In the genomic region with DNA sequence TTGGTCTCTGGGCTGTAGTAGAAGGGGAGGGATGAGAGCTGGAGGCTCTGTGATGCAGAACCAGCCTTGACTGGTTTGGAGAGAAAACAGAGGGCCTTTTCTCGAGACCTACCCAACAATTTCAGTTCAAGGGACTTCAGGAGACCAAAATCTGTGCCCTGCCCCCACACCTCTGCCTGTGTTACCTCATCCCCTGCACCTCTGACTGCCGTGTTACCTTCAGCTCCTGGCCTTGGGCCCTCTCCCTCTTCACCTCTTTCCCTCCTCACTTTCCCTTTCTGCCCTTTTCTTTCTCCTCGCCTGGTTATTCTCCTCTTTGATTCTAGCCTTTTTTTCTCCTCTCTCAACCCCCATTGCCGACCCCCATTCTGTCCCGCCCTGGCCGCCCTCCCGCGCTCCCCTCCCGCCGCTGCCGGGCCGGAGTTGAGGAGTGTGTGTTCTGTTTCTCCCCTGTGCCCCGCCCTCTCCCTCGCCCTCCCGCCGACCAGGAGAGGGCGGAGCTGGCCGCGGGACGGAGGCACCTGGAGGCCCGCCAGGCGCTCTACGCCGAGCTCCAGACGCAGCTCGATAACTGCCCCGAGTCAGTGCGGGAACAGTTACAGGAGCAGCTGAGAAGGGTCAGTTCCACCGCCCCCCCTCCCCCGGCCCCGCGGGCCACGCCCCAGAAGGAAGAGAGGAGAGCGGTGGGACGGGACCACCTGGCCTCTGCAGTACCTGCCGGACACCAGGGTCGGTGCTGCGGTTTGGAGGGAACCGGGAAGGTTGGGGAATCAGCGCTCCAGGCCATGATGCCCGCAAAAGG, we compare ENCODE assay signal across 8 cellular contexts. TPM values are rescaled to one million over a fixed set of nuclear protein-coding genes. Genes with fewer than 3 reads are reported as not detected.
DNase-seq lines count a peak whose midpoint lies in the region; ATAC-seq, FAIRE-seq and TF ChIP-seq lines count a peak whose summit lies in the region.

No MANE protein-coding gene starts in this region.

- no peaks in the 10 kb centered on the region for H3K9me2 ChIP-seq in MM.1S (replicated peaks; ENCODE audit: insufficient read depth, low read length)

- H3K9me3 ChIP-seq in MM.1S (replicated peaks; ENCODE audit: insufficient read depth, low read length) (no peaks in the 10 kb centered on the region), astrocyte (ENCODE audit: insufficient read depth, low read depth, low read length) (no peaks in the 10 kb centered on the region), gastrocnemius medialis (no peaks in the 10 kb centered on the region)

- in situ Hi-C loops in gastrocnemius medialis (cut with MboI; ENCODE audit: low sequenced_read_pairs in 4 of 4), result no loop called here

- no peak overlapping the region; the same call in 1 of the 2 replicates for H3K4me3 ChIP-seq in AG10803 (ENCODE audit: low read length)
- H3K4me3 ChIP-seq in MM.1S (ENCODE audit: low read length), result no peak overlapping the region
- H3K4me3 ChIP-seq in astrocyte (ENCODE audit: insufficient read depth, low read depth, low read length), result no peak overlapping the region
- H3K4me3 ChIP-seq in gastrocnemius medialis, result peak overlapping the region; percentile 21 to 41 (median 34)

- peaks cover 38% of the 10 kb centered on the region for H3K36me3 Mint-ChIP-seq in astrocyte (ENCODE audit: low read depth, unreplicated experiment)

- H3K9ac ChIP-seq in MM.1S (ENCODE audit: low read length) (no peak overlapping the region), astrocyte (ENCODE audit: low read length) (peak overlapping the region; percentile 56)

- H3K27me3 ChIP-seq in MM.1S (replicated peaks; ENCODE audit: insufficient read depth, low read length), result peaks cover 20% of the 10 kb centered on the region; the same call in 1 of the 2 replicates
- H3K27me3 ChIP-seq in astrocyte (ENCODE audit: insufficient read depth, low read length), result no peaks in the 10 kb centered on the region
- no peaks in the 10 kb centered on the region for H3K27me3 ChIP-seq in gastrocnemius medialis

- H3K27ac ChIP-seq in MM.1S (ENCODE audit: low read length), result no peak overlapping the region
- peak overlapping the region; percentile 36 for H3K27ac ChIP-seq in astrocyte (ENCODE audit: low read depth, low read length)
- peak overlapping the region; percentile 72 to 82 (median 77) for H3K27ac ChIP-seq in gastrocnemius medialis

- peak; percentile 88 to 89 for ATAC-seq in gastrocnemius medialis

- H4K20me1 ChIP-seq in MM.1S (ENCODE audit: insufficient read depth, low read length) (no peaks in the 10 kb centered on the region), astrocyte (ENCODE audit: insufficient read depth, low read length) (peaks cover 96% of the 10 kb centered on the region)

- no peaks in the 10 kb centered on the region for H3K27me3 Mint-ChIP-seq in astrocyte (ENCODE audit: low read depth, unreplicated experiment)

- intact Hi-C loops in gastrocnemius medialis (cut with DNase I; ENCODE audit: low total_unique reads), result loop anchor here (2.0 kb wide), 2 partner anchors 24 to 26 kb away; no protein-coding TSS in a partner anchor

- H3K79me2 ChIP-seq in MM.1S (ENCODE audit: low read length), result no peaks in the 10 kb centered on the region
- H3K79me2 ChIP-seq in astrocyte (ENCODE audit: insufficient read depth, low read length), result peaks cover 80% of the 10 kb centered on the region

- H3K27ac Mint-ChIP-seq in astrocyte (ENCODE audit: unreplicated experiment), result peak overlapping the region; percentile 89

- H3F3A ChIP-seq in MM.1S (ENCODE audit: insufficient read depth, low read length), result no peaks in the 10 kb centered on the region

- TF ChIP-seq CTCF in AG10803 (conservative IDR thresholded peaks at IDR 0.05; ENCODE audit: low read length) (no peak), MM.1S (IDR thresholded peaks at IDR 0.05; ENCODE audit: low read length) (no peak), astrocyte (IDR thresholded peaks at IDR 0.05; ENCODE audit: insufficient read depth, low read depth, low read length) (no peak), gastrocnemius medialis (IDR thresholded peaks at IDR 0.05 in 4 of 5, conservative IDR thresholded peaks at IDR 0.05 in 1 of 5) (peak in 4 of 5 experiments; percentile 44 to 65 (median 54))

- peak overlapping the region; percentile 66; the same call in 1 of the 2 replicates for H3K4me2 ChIP-seq in MM.1S (ENCODE audit: low read depth, low read length)
- peak overlapping the region; percentile 52 for H3K4me2 ChIP-seq in astrocyte (ENCODE audit: low read length)

- H2AFZ ChIP-seq in MM.1S (ENCODE audit: low read length) (peak overlapping the region; percentile 25; the same call in 1 of the 2 replicates), astrocyte (ENCODE audit: low read depth, low read length) (no peak overlapping the region)

- TF ChIP-seq POLR2A in gastrocnemius medialis (IDR thresholded peaks at IDR 0.05), result no peak

- peak overlapping the region; percentile 75 for H3K4me3 Mint-ChIP-seq in astrocyte (ENCODE audit: unreplicated experiment)

- no peaks in the 10 kb centered on the region for H3K36me3 ChIP-seq in MM.1S (replicated peaks; ENCODE audit: insufficient read depth, low read length)
- H3K36me3 ChIP-seq in astrocyte (ENCODE audit: insufficient read depth, low read length), result peaks cover 62% of the 10 kb centered on the region
- peaks cover 0 to 7% of the 10 kb centered on the region in 2 donors for H3K36me3 ChIP-seq in gastrocnemius medialis

- DNase-seq in AG10803 (ENCODE audit: low read depth), result peak; percentile 46
- DNase-seq in MM.1S, result peak; percentile 63
- DNase-seq in astrocyte (ENCODE audit: low read depth), result peak; percentile 44
- peak in 34 of 51 donors; percentile 20 to 71 (median 54) for DNase-seq in hypothalamus (lab: John Stamatoyannopoulos, UW)
- peak; percentile 59 to 78 for DNase-seq in gastrocnemius medialis
- DNase-seq in A172 (ENCODE audit: low spot score), result no peak
- no peak for DNase-seq in NK-92 treated with Interleukin-12 subunit alpha and Interleukin-12 subunit beta, amount 100 ng/mL, for 24 hours (lab: John Stamatoyannopoulos, UW)
- DNase-seq in central memory CD4-positive, alpha-beta T cell, result no peak

- H3K9me3 Mint-ChIP-seq in astrocyte (ENCODE audit: unreplicated experiment), result no peaks in the 10 kb centered on the region

- H3K4me1 ChIP-seq in MM.1S (ENCODE audit: low read length) (no peaks in the 10 kb centered on the region), astrocyte (ENCODE audit: insufficient read depth, low read length) (peaks cover 26% of the 10 kb centered on the region), gastrocnemius medialis (peaks cover 21 to 28% of the 10 kb centered on the region in 2 donors)

- H3K4me1 Mint-ChIP-seq in astrocyte (ENCODE audit: low read depth, unreplicated experiment), result peaks cover 39% of the 10 kb centered on the region

- no peak for FAIRE-seq in astrocyte (lab: Jason Lieb, UNC)

RNA-seq across cellular contexts. Expression of a gene that starts 27.2 kb away (rescaled TPM):
- total RNA-seq in astrocyte, result 179 and 194 TPM in 2 replicates
- 10 to 100 TPM; 16.5 to 35.7 (median 22.7) TPM for total RNA-seq in gastrocnemius medialis
- 87.1 and 101 TPM in 2 replicates for total RNA-seq in A172 (2014; rRNA removed; shearing (Covaris generic))

RNA-seq across cellular contexts. Expression of a gene that starts 44.8 kb away (rescaled TPM):
- not detected in 2 replicates for total RNA-seq in astrocyte
- total RNA-seq in gastrocnemius medialis, result not detected
- 0.05 TPM in 1 of 2 replicates, not detected in the other for total RNA-seq in A172 (2014; rRNA removed; shearing (Covaris generic))

Comparison
In these comparisons a context has a peak if more than half of its experiments do, and no peak if none do; other contexts are left out.
1. DNase-seq: peak in AG10803 (single experiment), MM.1S (single experiment), astrocyte (single experiment), hypothalamus (34 of 51) and gastrocnemius medialis (2 of 2); none in A172 (single experiment), NK-92 treated with Interleukin-12 subunit alpha and Interleukin-12 subunit beta, amount 100 ng/mL, for 24 hours (single experiment) and central memory CD4-positive, alpha-beta T cell (single experiment).
2. H3K4me3 ChIP-seq: peak in gastrocnemius medialis (4 of 4); none in AG10803 (single experiment), MM.1S (single experiment) and astrocyte (single experiment).
3. CTCF ChIP-seq: peak in gastrocnemius medialis (4 of 5); none in AG10803 (single experiment), MM.1S (single experiment) and astrocyte (single experiment).